8 cellular contexts compared by ENCODE assay signal in the genomic region with DNA sequence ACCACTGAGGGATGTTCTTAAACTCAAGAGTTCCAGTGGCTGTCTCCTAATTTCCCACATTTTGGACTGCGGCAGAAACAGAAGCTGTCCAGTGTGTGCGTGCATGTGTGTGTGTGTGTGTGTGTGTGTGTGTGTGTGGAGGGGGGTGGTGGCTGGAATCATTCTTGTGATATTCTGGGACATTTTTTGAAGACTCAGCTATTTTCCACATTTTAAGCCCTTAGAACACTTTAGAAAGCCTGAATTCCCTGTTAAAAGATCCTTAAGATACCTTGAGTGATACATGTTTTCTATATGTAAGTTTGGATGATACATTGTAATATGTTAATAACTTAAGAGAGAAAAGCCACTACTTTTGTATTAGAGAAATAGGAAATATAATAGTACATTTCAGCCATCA.
"Had no signal": no experiment of that assay in that cellular context is flagged by ENCODE, and none has a peak within 500 bp of the region (broad histone marks: within the 10 kb centered on the region; RNA-seq: fewer than 3 reads in every experiment).

No MANE protein-coding gene starts in this region.

- ATAC-seq: GM23338 had no signal

- H3K27ac ChIP-seq: KMS-11 had no signal

- H3K4me1 Mint-ChIP-seq: GM23338, H9 had no signal

- FAIRE-seq: H1, H54, HTR-8/SVneo had no signal

- H3K4me3 Mint-ChIP-seq: GM23338, H9 had no signal

- H3K9ac ChIP-seq: KMS-11 had no signal

- DNase-seq: H9, HCEC 1CT, KBM-7 had no signal

- H3K4me2 ChIP-seq: GM23338, KMS-11 had no signal

- H3K9me3 Mint-ChIP-seq: GM23338, H9 had no signal

- H3K27ac Mint-ChIP-seq: GM23338, H9 had no signal

- H3K4me3 ChIP-seq: GM23338 had no signal
